Comparison of ENCODE assay signal across 21 cellular contexts in the genomic region with DNA sequence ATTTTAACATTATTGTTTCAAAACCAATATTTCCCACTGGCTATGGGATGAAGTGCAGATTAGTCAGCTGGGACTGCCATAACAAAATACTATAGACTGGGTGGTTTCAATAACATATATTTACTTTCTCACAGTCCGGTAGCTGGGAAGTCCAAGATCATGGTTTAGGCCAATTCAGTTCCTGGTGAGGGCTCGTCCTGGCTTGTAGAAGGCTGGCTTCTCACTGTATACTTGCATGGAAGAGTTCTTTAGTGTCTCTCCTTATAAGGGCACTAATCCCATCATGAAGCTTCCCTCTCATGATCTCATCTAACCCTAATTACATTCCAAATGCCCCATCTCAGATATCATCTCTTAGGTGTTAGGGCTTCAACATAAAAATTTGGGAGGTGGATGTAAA.
"Had no signal": no experiment of that assay in that cellular context is flagged by ENCODE, and none has a peak within 500 bp of the region (broad histone marks: within the 10 kb centered on the region; RNA-seq: fewer than 3 reads in every experiment).

No MANE protein-coding gene starts in this region.

- DNase-seq: Karpas-422, KG1, MG63, NCI-H1092, NCI-H1105 treated with DMSO at 0.1 percent for 48 hours, NCI-H1417 treated with DMSO at 0.1 percent for 48 hours, NCI-H146, NCI-H1694 treated with DMSO at 0.1 percent for 48 hours, NCI-H1930, NCI-H2081, NCI-H2107, NCI-H2171 treated with DMSO at 0.1 percent for 48 hours, NCI-H345, NCI-H446 treated with DMSO at 0.1 percent for 48 hours, NCI-H510A treated with DMSO at 0.1 percent for 48 hours, NCI-H526, Right ventricle myocardium superior, RPMI8226, SIG-M5 had no signal

- H3K9me3 ChIP-seq: MG63, SJSA1 had no signal

- H3K36me3 ChIP-seq: MG63, SJSA1 had no signal

- H3K27me3 ChIP-seq: MG63, SJSA1 had no signal

- H3K27ac ChIP-seq: SJSA1, SK-N-MC had no signal

- H3K4me3 ChIP-seq: MG63, SJSA1, SK-N-MC had no signal

- H3K4me1 ChIP-seq: SJSA1 had no signal
